12 cellular contexts compared by ENCODE assay signal in genomic region chr6:41704656-41705328, GRCh38. TPM values are rescaled to one million over a fixed set of nuclear protein-coding genes. Genes with fewer than 3 reads are reported as not detected.
DNase-seq lines count a peak whose midpoint lies in the region; ATAC-seq and TF ChIP-seq lines count a peak whose summit lies in the region.
"Had no signal": no experiment of that assay in that cellular context is flagged by ENCODE, and none has a peak within 500 bp of the region (broad histone marks: within the 10 kb centered on the region; RNA-seq: fewer than 3 reads in every experiment).

No MANE protein-coding gene starts in this region.

- H3K14ac ChIP-seq in IMR-90 (replicated peaks; ENCODE audit: low read depth, low read length) = no peak overlapping the region

- no peak overlapping the region for H3K27ac ChIP-seq in IMR-90 (ENCODE audit: insufficient read depth, low read length)
- peak overlapping the region; percentile 95 for H3K27ac ChIP-seq in cingulate gyrus (ENCODE audit: low read depth, low read length)
- peak overlapping the region; percentile 84 to 92 (median 88) for H3K27ac ChIP-seq in sigmoid colon
- no peak overlapping the region for H3K27ac ChIP-seq in suprapubic skin

- H3K27me3 Mint-ChIP-seq in osteocyte (ENCODE audit: unreplicated experiment) = no peaks in the 10 kb centered on the region

- no peak overlapping the region for H2AK9ac ChIP-seq in IMR-90 (replicated peaks; ENCODE audit: low read depth, low read length, poor library complexity)

- H3K4ac ChIP-seq in IMR-90 (ENCODE audit: low read depth, low read length) = no peak overlapping the region

- 0 out of 4 replicates have a peak, but pooled peaks cover 0 to 3% of the 10 kb centered on the region in 2 experiments for H3K79me1 ChIP-seq in IMR-90 (ENCODE audit: low read depth in 1 of 2, low read length in 2 of 2)

- peak overlapping the region; percentile 77 for H2AK5ac ChIP-seq in IMR-90 (ENCODE audit: low read depth, low read length)

- peaks cover 1% of the 10 kb centered on the region for H3K36me3 Mint-ChIP-seq in osteocyte (ENCODE audit: unreplicated experiment)

- no peak for TF ChIP-seq POLR2A in IMR-90 (IDR thresholded peaks at IDR 0.05; ENCODE audit: low read depth, low read length)
- TF ChIP-seq POLR2A in sigmoid colon (IDR thresholded peaks at IDR 0.05) = no peak
- TF ChIP-seq POLR2A in lower leg skin (IDR thresholded peaks at IDR 0.05) = no peak
- TF ChIP-seq POLR2A in suprapubic skin (IDR thresholded peaks at IDR 0.05) = no peak

- H3K4me1 ChIP-seq in IMR-90 (ENCODE audit: control insufficient read depth, insufficient read depth, low read length) (peaks cover 15% of the 10 kb centered on the region), sigmoid colon (peaks cover 0 to 71% (median 59%) of the 10 kb centered on the region in 4 donors), suprapubic skin (peaks cover 49% of the 10 kb centered on the region)

- no peak for ATAC-seq in IMR-90 (ENCODE audit: low read depth)

- H3K9me3 ChIP-seq in IMR-90 (ENCODE audit: control insufficient read depth, insufficient read depth, low read length) = no peaks in the 10 kb centered on the region
- no peaks in the 10 kb centered on the region for H3K9me3 ChIP-seq in sigmoid colon
- no peaks in the 10 kb centered on the region for H3K9me3 ChIP-seq in suprapubic skin

- POLR2A ChIA-PET in IMR-90 (lab: Charles Lee; ENCODE audit: unreplicated experiment) = no interaction called here

- H3K23ac ChIP-seq in IMR-90 (ENCODE audit: low read depth, low read length) = no peak overlapping the region

- H3K4me1 Mint-ChIP-seq in osteocyte (ENCODE audit: unreplicated experiment) = peaks cover 40% of the 10 kb centered on the region

- H3K9me1 ChIP-seq in IMR-90 (ENCODE audit: insufficient read depth, low read length) = no peaks in the 10 kb centered on the region; the same call in 1 of the 2 replicates

- dilution Hi-C loops in IMR-90 (cut with HindIII; ENCODE audit: low sequenced_read_pairs, unreplicated experiment) = no loop called here

- H3K27me3 ChIP-seq in IMR-90 (ENCODE audit: control insufficient read depth, insufficient read depth, low read length) (no peaks in the 10 kb centered on the region), sigmoid colon (no peaks in the 10 kb centered on the region), suprapubic skin (no peaks in the 10 kb centered on the region)

- no peak overlapping the region for H3K56ac ChIP-seq in IMR-90 (ENCODE audit: extremely low read depth, insufficient read depth, low read length)

- BruUV-seq in IMR-90 (replicated peaks; lab: Mats Ljungman, UMichigan) = no TSS peak

- no peak overlapping the region; the same call in 1 of the 2 replicates for H2BK120ac ChIP-seq in IMR-90 (ENCODE audit: low read depth, low read length)

- DNase-seq in IMR-90 (no peak), sigmoid colon (no peak), lower leg skin (ENCODE audit: low spot score in 2 of 2) (no peak), osteocyte (ENCODE audit: extremely low spot score, unreplicated experiment) (no peak), suprapubic skin (ENCODE audit: low spot score in 2 of 2) (no peak)
- no peak for DNase-seq in stimulated activated CD4-positive, alpha-beta T cell treated with anti-CD3 and anti-CD28 coated beads, Interleukin-2, amount 100 ng/mL, for 24 hours
- DNase-seq: effector CD8-positive, alpha-beta T cell; T-helper 9 cell had no signal

- intact Hi-C loops in IMR-90 (cut with micrococcal nuclease) = no loop called here
- intact Hi-C loops in sigmoid colon (cut with DNase I) = loop anchor here (5.0 kb wide), 1 partner anchor 83 kb away; the partner anchor contains the start of gene TOMM6
- intact Hi-C loops in lower leg skin (cut with DNase I; ENCODE audit: low total_unique reads) = no loop called here

- TF ChIP-seq EP300 in sigmoid colon (IDR thresholded peaks at IDR 0.05) (no peak), suprapubic skin (IDR thresholded peaks at IDR 0.05) (no peak)

- H2BK20ac ChIP-seq in IMR-90 (ENCODE audit: low read depth, low read length) = no peak overlapping the region

- H3K4me3 ChIP-seq in GM08714 (ENCODE audit: low read length) (peak overlapping the region; percentile 48; the same call in 1 of the 2 replicates), IMR-90 (ENCODE audit: insufficient read depth, low read depth, low read length) (no peak overlapping the region), sigmoid colon (no peak overlapping the region), lower leg skin (ENCODE audit: low read depth, poor library complexity, severe bottlenecking) (no peak overlapping the region), suprapubic skin (no peak overlapping the region)
- H3K4me3 ChIP-seq: GM23338 had no signal

- H2BK15ac ChIP-seq in IMR-90 (ENCODE audit: low read depth, low read length) = no peak overlapping the region

- TF ChIP-seq CTCF in IMR-90 (conservative IDR thresholded peaks at IDR 0.05; ENCODE audit: low read depth, low read length) (no peak), sigmoid colon (IDR thresholded peaks at IDR 0.05) (no peak), lower leg skin (IDR thresholded peaks at IDR 0.05) (no peak), osteocyte (IDR thresholded peaks at IDR 0.05) (no peak), suprapubic skin (IDR thresholded peaks at IDR 0.05) (no peak)

- no peaks in the 10 kb centered on the region for H3K9me3 Mint-ChIP-seq in osteocyte (ENCODE audit: unreplicated experiment)
- H3K9me3 Mint-ChIP-seq: GM23338 had no signal

- H3K4me3 Mint-ChIP-seq in osteocyte (ENCODE audit: unreplicated experiment) = no peak overlapping the region
- H3K4me3 Mint-ChIP-seq: GM23338 had no signal

- H4K8ac ChIP-seq in IMR-90 (ENCODE audit: low read depth in 2 of 2, low read length in 2 of 2) = no peak overlapping the region

- H2AFZ ChIP-seq in IMR-90 (replicated peaks; ENCODE audit: low read length, poor library complexity) = peak overlapping the region; percentile 56
- H2AFZ ChIP-seq: GM23338 had no signal

- CTCF ChIA-PET in IMR-90 (lab: Yijun Ruan, JAX) = interaction anchor here (1.0 kb wide), 1 partner anchor 81 kb away, joined by 3 read pairs; no protein-coding TSS in a partner anchor

- no peak for TF ChIP-seq RAD21 in IMR-90 (IDR thresholded peaks at IDR 0.05; ENCODE audit: low read length)

- H4K5ac ChIP-seq in IMR-90 (ENCODE audit: low read depth, low read length) = no peak overlapping the region

- no peak overlapping the region for H4K91ac ChIP-seq in IMR-90 (ENCODE audit: insufficient read depth, low read depth, low read length)

- H2BK5ac ChIP-seq in IMR-90 (ENCODE audit: low read depth, low read length, poor library complexity, severe bottlenecking) = no peak overlapping the region

- no peak overlapping the region for H3K9ac ChIP-seq in IMR-90 (ENCODE audit: low read depth, low read length)

- H3K18ac ChIP-seq in IMR-90 (ENCODE audit: low read depth, low read length) = no peak overlapping the region

- in situ Hi-C loops in IMR-90 (cut with MboI; ENCODE audit: low sequenced_read_pairs) = no loop called here

- H3K27ac Mint-ChIP-seq in osteocyte (ENCODE audit: unreplicated experiment) = no peak overlapping the region
- H3K27ac Mint-ChIP-seq: GM23338 had no signal

- H4K20me1 ChIP-seq in IMR-90 (ENCODE audit: insufficient read depth, low read length) = no peaks in the 10 kb centered on the region

- H3K36me3 ChIP-seq in IMR-90 (ENCODE audit: control insufficient read depth, insufficient read depth, low read length) (no peaks in the 10 kb centered on the region), sigmoid colon (peaks cover 0 to 4% (median under 1%) of the 10 kb centered on the region in 4 donors), suprapubic skin (peaks cover 5% of the 10 kb centered on the region)

- no peak overlapping the region for H3K4me2 ChIP-seq in IMR-90 (ENCODE audit: low read depth, low read length)
- H3K4me2 ChIP-seq: GM23338 had no signal

- WGBS in IMR-90 (ENCODE audit: extremely low coverage in 2 of 2, insufficient read length in 1 of 2), 2 experiments = 100% methylated on average over 2 of the region's 6 CpGs; no CpG with 5 or more reads in 1 of the 2 experiments
- whole genome bisulfite sequencing in sigmoid colon, 2 donors = 36 to 63% methylated on average over 6 of the region's 6 CpGs
- 78 to 86% methylated on average over 6 of the region's 6 CpGs for WGBS in lower leg skin, 2 donors
- 90% methylated on average over 4 of the region's 6 CpGs for WGBS in suprapubic skin

TF ChIP-seq in IMR-90, 13 proteins besides CTCF, POLR2A, EP300 and RAD21 (continues in another document):
- no peak for TF ChIP-seq MAZ (IDR thresholded peaks at IDR 0.05; ENCODE audit: borderline replicate concordance, low read depth, low read length)
- no peak for TF ChIP-seq NFE2L2 (IDR thresholded peaks at IDR 0.05; ENCODE audit: low read depth, low read length)
- no peak for TF ChIP-seq SMC3 (IDR thresholded peaks at IDR 0.05; ENCODE audit: low read depth, low read length)
- TF ChIP-seq FOS (IDR thresholded peaks at IDR 0.05; ENCODE audit: low read depth, low read length) = no peak
- TF ChIP-seq RFX5 (IDR thresholded peaks at IDR 0.05; ENCODE audit: low read depth, low read length) = no peak
- no peak for TF ChIP-seq MAFK (IDR thresholded peaks at IDR 0.05; ENCODE audit: low read depth, low read length)
- no peak for TF ChIP-seq RCOR1 (IDR thresholded peaks at IDR 0.05; ENCODE audit: insufficient replicate concordance, low read length)
- TF ChIP-seq CEBPB (IDR thresholded peaks at IDR 0.05; ENCODE audit: low read depth, low read length) = no peak

RNA-seq across cellular contexts. Expression of gene TFEB, which starts 30.6 kb away (rescaled TPM):
- total RNA-seq in IMR-90 (2012; rRNA removed) (4.4 and 4.5 TPM in 2 replicates), sigmoid colon (10 to 100 TPM; 21.0 to 28.5 (median 24.2) TPM), lower leg skin (10 to 100 TPM; 20.2 to 38.3 (median 26.0) TPM), osteocyte (8.9 and 11.1 TPM in 2 replicates), suprapubic skin (10 to 100 TPM; 19.0 to 23.3 (median 21.6) TPM)
- polyA plus RNA-seq in IMR-90 (2012; rRNA removed) (4.7 and 4.9 TPM in 2 replicates), sigmoid colon (10 to 100 TPM; 28.2 to 40.9 (median 34.0) TPM)
- 3.7 and 4.9 TPM in 2 replicates for polyA plus RNA-seq in IMR-90 (2012; cell fraction: cytosol; rRNA removed)
- polyA plus RNA-seq in IMR-90 (2012; cell fraction: nucleus; rRNA removed; ENCODE audit: low replicate concordance) = 8.0 and 14.7 TPM in 2 replicates

RNA-seq across cellular contexts. Expression of gene PGC, which starts 42.4 kb away (rescaled TPM):
- total RNA-seq in IMR-90 (2012; rRNA removed) (not detected in 2 replicates), sigmoid colon (not detected), lower leg skin (under 1 TPM in 1 of 4 donors, not detected in 3; 0.42 TPM), osteocyte (not detected in 2 replicates), suprapubic skin (not detected)
- polyA plus RNA-seq in IMR-90 (2012; rRNA removed) (not detected in 2 replicates), sigmoid colon (10 to 100 TPM in 1 of 3 donors, 1 to 10 TPM in 1, under 1 TPM in 1; 0.07 to 12.6 (median 9.2) TPM)
- not detected in 2 replicates for polyA plus RNA-seq in IMR-90 (2012; cell fraction: cytosol; rRNA removed)
- polyA plus RNA-seq in IMR-90 (2012; cell fraction: nucleus; rRNA removed; ENCODE audit: low replicate concordance) = not detected in 2 replicates
- total RNA-seq: GM23338, M059J had no signal
- polyA plus RNA-seq: GM23338 had no signal

Comparison
In these comparisons a context has a peak if more than half of its experiments do, and no peak if none do; other contexts are left out.
1. H3K27ac ChIP-seq: peak in cingulate gyrus (single experiment) and sigmoid colon (4 of 4); none in IMR-90 (single experiment) and suprapubic skin (single experiment).